Comparison of ENCODE assay signal across 9 cellular contexts in the genomic region with DNA sequence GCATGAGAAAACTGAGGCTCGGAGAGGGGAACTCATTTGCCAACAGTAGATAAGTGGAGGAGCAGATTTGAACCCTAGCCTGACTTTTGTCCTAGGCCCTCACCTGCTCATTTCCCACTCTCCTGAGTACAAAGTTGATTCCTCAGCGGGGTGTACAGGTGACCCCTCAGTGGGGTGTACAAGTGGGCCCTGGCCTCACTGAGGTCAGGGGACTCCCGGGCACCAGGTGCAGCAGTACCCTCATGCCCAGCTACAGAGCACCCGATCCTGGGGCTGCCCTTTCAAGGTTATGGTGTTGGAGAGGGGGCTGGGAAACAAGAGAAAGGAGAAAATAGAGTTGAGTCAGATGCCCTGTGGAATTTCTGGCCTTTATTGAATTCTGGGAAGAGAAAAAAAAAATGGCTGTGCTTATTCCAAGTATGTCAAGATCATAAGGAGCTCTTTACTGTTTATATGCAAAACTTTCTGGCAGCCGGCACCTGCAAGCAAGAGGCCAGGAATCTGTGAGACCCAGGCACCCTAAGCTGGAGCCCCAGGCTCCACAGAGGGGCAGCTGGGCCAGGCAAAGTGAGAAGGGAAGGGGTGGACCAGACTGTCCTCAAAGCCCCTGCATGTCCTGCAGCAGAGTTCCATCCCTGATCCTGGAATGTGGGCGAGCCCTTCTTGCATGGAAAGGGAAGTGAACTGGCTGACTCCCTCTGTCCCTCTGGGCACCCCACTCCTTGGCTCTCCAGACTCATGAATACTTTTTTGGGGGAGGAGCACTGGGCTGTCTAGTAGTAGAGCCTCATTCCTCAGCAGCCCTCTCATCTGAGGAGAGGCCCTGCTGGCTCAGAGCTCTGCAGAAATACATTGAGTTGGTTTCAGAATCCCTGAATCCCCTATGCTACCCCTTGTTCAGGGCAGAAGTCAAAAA. TPM values are rescaled to one million over a fixed set of nuclear protein-coding genes. Genes with fewer than 3 reads are reported as not detected.
DNase-seq lines count a peak whose midpoint lies in the region; ATAC-seq, FAIRE-seq and TF ChIP-seq lines count a peak whose summit lies in the region.
"Had no signal": no experiment of that assay in that cellular context is flagged by ENCODE, and none has a peak within 500 bp of the region (broad histone marks: within the 10 kb centered on the region; RNA-seq: fewer than 3 reads in every experiment).

No MANE protein-coding gene starts in this region.

- H2AFZ ChIP-seq in endothelial cell of umbilical vein (ENCODE audit: low read depth, low read length), result no peak overlapping the region

- H3K9ac ChIP-seq in endothelial cell of umbilical vein (replicated peaks; ENCODE audit: extremely low read depth, insufficient read depth, low read length) (no peak overlapping the region), muscle layer of colon (ENCODE audit: low read length) (no peak overlapping the region)

- no peak for TF ChIP-seq EP300 in A549 (IDR thresholded peaks at IDR 0.05)

- dilution Hi-C loops in endothelial cell of umbilical vein (cut with MboI; ENCODE audit: extremely low pct_ligation_motif_present, low sequenced_read_pairs), result no loop called here

- no peaks in the 10 kb centered on the region for H3K9me1 ChIP-seq in endothelial cell of umbilical vein (replicated peaks; ENCODE audit: control insufficient read depth, extremely low read depth, insufficient read depth, low read length)

- no peaks in the 10 kb centered on the region for H3K9me3 ChIP-seq in A549
- H3K9me3 ChIP-seq in MG63, result no peaks in the 10 kb centered on the region
- no peaks in the 10 kb centered on the region for H3K9me3 ChIP-seq in endothelial cell of umbilical vein (replicated peaks; ENCODE audit: control insufficient read depth, insufficient read depth, low read length)
- no peaks in the 10 kb centered on the region for H3K9me3 ChIP-seq in muscle layer of colon (ENCODE audit: low read length)

- H3K27me3 ChIP-seq in MG63 (no peaks in the 10 kb centered on the region), endothelial cell of umbilical vein (ENCODE audit: control insufficient read depth in 2 of 2, insufficient read depth in 2 of 2, low read length in 2 of 2) (no peaks in the 10 kb centered on the region), muscle layer of colon (ENCODE audit: control insufficient read depth in 1 of 2, insufficient read depth in 2 of 2, low read length in 2 of 2) (no peaks in the 10 kb centered on the region)

- no peak for TF ChIP-seq RAD21 in A549 (conservative IDR thresholded peaks at IDR 0.05 in 1 of 2, IDR thresholded peaks at IDR 0.05 in 1 of 2)

- no peaks in the 10 kb centered on the region for H3K79me2 ChIP-seq in endothelial cell of umbilical vein (ENCODE audit: control insufficient read depth, insufficient read depth, low read length)

- intact Hi-C loops in endothelial cell of umbilical vein (cut with micrococcal nuclease), result no loop called here

- peak overlapping the region; percentile 96 to 100 for H3K27ac ChIP-seq in A549
- no peak overlapping the region for H3K27ac ChIP-seq in endothelial cell of umbilical vein (ENCODE audit: insufficient read depth, low read depth, low read length)
- H3K27ac ChIP-seq in muscle layer of colon (ENCODE audit: low read depth, low read length), result peak overlapping the region; percentile 83

- CTCF ChIA-PET in A549 (lab: Yijun Ruan, JAX), result interaction anchor here (0.6 to 3.0 kb wide), 9 partner anchors 9 to 144 kb away, joined by 3 to 10 read pairs (median 3); no protein-coding TSS in a partner anchor
- CTCF ChIA-PET in endothelial cell of umbilical vein (lab: Charles Lee), result interaction anchor here (1.0 to 1.7 kb wide), 4 partner anchors 8 to 143 kb away, joined by 3 to 5 read pairs (median 4); no protein-coding TSS in a partner anchor

- TF ChIP-seq POLR2A in A549 (IDR thresholded peaks at IDR 0.05; ENCODE audit: low read length), result no peak
- TF ChIP-seq POLR2A in endothelial cell of umbilical vein (IDR thresholded peaks at IDR 0.05; ENCODE audit: low read depth, low read length), result no peak

- DNase-seq in A549 (ENCODE audit: low read depth in 1 of 2, low spot score in 1 of 2) (peak in 1 of 2 experiments; percentile 67), MG63 (peak; percentile 92), endothelial cell of umbilical vein (ENCODE audit: low read depth, low spot score) (peak; percentile 19), NCI-H2029 (lab: John Stamatoyannopoulos, UW) (no peak), retina (no peak)

- no TSS peak for BruUV-seq in endothelial cell of umbilical vein (replicated peaks; lab: Mats Ljungman, UMichigan)

- H4K20me1 ChIP-seq in endothelial cell of umbilical vein (replicated peaks; ENCODE audit: control insufficient read depth, extremely low read depth, insufficient read depth, low read length), result no peaks in the 10 kb centered on the region

- FAIRE-seq in A549 (lab: Jason Lieb, UNC) (no peak), endothelial cell of umbilical vein (lab: Jason Lieb, UNC) (no peak)
- FAIRE-seq: islet of Langerhans had no signal

- peak overlapping the region; percentile 63 for H3K4me2 ChIP-seq in A549
- H3K4me2 ChIP-seq in endothelial cell of umbilical vein (ENCODE audit: insufficient read depth, low read length), result no peak overlapping the region

- peaks cover 96% of the 10 kb centered on the region for H3K4me1 ChIP-seq in A549
- peaks cover 25% of the 10 kb centered on the region for H3K4me1 ChIP-seq in endothelial cell of umbilical vein (ENCODE audit: control insufficient read depth, extremely low read depth, insufficient read depth, low read length)
- peaks cover 71% of the 10 kb centered on the region for H3K4me1 ChIP-seq in muscle layer of colon (ENCODE audit: insufficient read depth, low read length)

- ATAC-seq in A549 (peak; percentile 23 to 52; a peak in 4 of 6 replicates), GM19351 (IDR thresholded peaks at IDR 0.05; ENCODE audit: unreplicated experiment) (no peak), GM18858 (IDR thresholded peaks at IDR 0.05; ENCODE audit: unreplicated experiment) (no peak)

- TF ChIP-seq CTCF in A549 (IDR thresholded peaks at IDR 0.05) (no peak), endothelial cell of umbilical vein (IDR thresholded peaks at IDR 0.05; ENCODE audit: extremely low read depth in 1 of 2, insufficient read depth in 1 of 2, low read depth in 1 of 2, low read length in 2 of 2) (no peak)

- POLR2A ChIA-PET in A549 (lab: Yijun Ruan, JAX) (interaction anchor here (1.0 to 1.9 kb wide), 7 partner anchors 21 to 152 kb away, joined by 3 to 11 read pairs (median 5); a partner anchor contains a TSS), endothelial cell of umbilical vein (lab: Charles Lee) (no interaction called here)

- 53% methylated on average over 6 of the region's 6 CpGs for WGBS in A549 (ENCODE audit: missing lambda C conversion rate)

- H3K4me3 ChIP-seq in A549, result no peak overlapping the region
- peak overlapping the region; percentile 6; the same call in 1 of the 2 replicates for H3K4me3 ChIP-seq in MG63
- no peak overlapping the region for H3K4me3 ChIP-seq in endothelial cell of umbilical vein (replicated peaks in 1 of 3; ENCODE audit: insufficient read depth in 1 of 3, low read depth in 1 of 3, low read length in 3 of 3)
- H3K4me3 ChIP-seq in muscle layer of colon (ENCODE audit: low read depth in 1 of 2, low read length in 2 of 2), result peak overlapping the region in 1 of 2 donors; percentile 21

- no peaks in the 10 kb centered on the region for H3K36me3 ChIP-seq in MG63
- no peaks in the 10 kb centered on the region for H3K36me3 ChIP-seq in endothelial cell of umbilical vein (ENCODE audit: control insufficient read depth in 2 of 2, extremely low read depth in 1 of 2, insufficient read depth in 2 of 2, low read length in 2 of 2)
- no peaks in the 10 kb centered on the region for H3K36me3 ChIP-seq in muscle layer of colon (ENCODE audit: insufficient read depth, low read length)

TF ChIP-seq in A549, 52 proteins besides CTCF, POLR2A, EP300 and RAD21:
- TF ChIP-seq HEYL (CRISPR knock-in tag; IDR thresholded peaks at IDR 0.05) (no peak), MYC (IDR thresholded peaks at IDR 0.05; ENCODE audit: borderline replicate concordance, low read length) (no peak), JUN (IDR thresholded peaks at IDR 0.05) (0 out of 5 replicates have a peak, but pooled peaks of 1 of the 2 experiments have one; percentile 26)

TF ChIP-seq in endothelial cell of umbilical vein, 7 proteins besides CTCF, POLR2A, EP300 and RAD21:
- TF ChIP-seq EZH2 (IDR thresholded peaks at IDR 0.05; ENCODE audit: borderline replicate concordance, low read depth, low read length, severe bottlenecking) (no peak), JUN (IDR thresholded peaks at IDR 0.05; ENCODE audit: borderline replicate concordance, insufficient read depth, insufficient read length, low read depth) (no peak), FOS (IDR thresholded peaks at IDR 0.05; ENCODE audit: borderline replicate concordance, insufficient read depth, low read length) (no peak), POLR2AphosphoS5 (IDR thresholded peaks at IDR 0.05; ENCODE audit: insufficient read depth, low read depth, low read length) (no peak), MYC (IDR thresholded peaks at IDR 0.05; ENCODE audit: low read depth, low read length) (no peak), GATA2 (IDR thresholded peaks at IDR 0.05; ENCODE audit: insufficient read depth, insufficient read length, low read depth, low read length) (no peak)
- TF ChIP-seq, protein P1, sequence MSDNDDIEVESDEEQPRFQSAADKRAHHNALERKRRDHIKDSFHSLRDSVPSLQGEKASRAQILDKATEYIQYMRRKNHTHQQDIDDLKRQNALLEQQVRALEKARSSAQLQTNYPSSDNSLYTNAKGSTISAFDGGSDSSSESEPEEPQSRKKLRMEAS (IDR thresholded peaks at IDR 0.05; ENCODE audit: insufficient read depth, insufficient read length), result no peak

RNA-seq across cellular contexts. Expression of a gene that starts 43.1 kb away (rescaled TPM):
- polyA plus RNA-seq in A549 (2011; rRNA removed) (36.3 and 44.1 TPM in 2 replicates), A549 (2017; fragmentation: RNase III; extraction: RNeasy Plus Mini Kit Qiagen cat#74134 plus additional on column Dnase treatment) (40.7 to 49.4 TPM (median 41.1 TPM) in 3 replicates), endothelial cell of umbilical vein (129 and 130 TPM in 2 replicates)
- polyA plus RNA-seq in A549 (2012; cell fraction: cytosol; rRNA removed), result 70.4 and 95.3 TPM in 2 replicates
- 144 and 160 TPM in 2 replicates for polyA plus RNA-seq in A549 (2012; cell fraction: nucleus; rRNA removed)
- polyA minus RNA-seq in A549 (2011; rRNA and poly(A)+ RNA removed), result 48.6 and 69.1 TPM in 2 replicates
- 172 and 180 TPM in 2 replicates for total RNA-seq in MG63 (2014; rRNA removed; shearing (Covaris generic); ENCODE audit: low replicate concordance)
- total RNA-seq in endothelial cell of umbilical vein, result 145 and 167 TPM in 2 replicates
- 123 and 135 TPM in 2 replicates for polyA plus RNA-seq in endothelial cell of umbilical vein (2011; cell fraction: cytosol; rRNA removed)
- 200 and 222 TPM in 2 replicates for polyA plus RNA-seq in endothelial cell of umbilical vein (2011; cell fraction: nucleus; rRNA removed)
- polyA plus RNA-seq in endothelial cell of umbilical vein (2012), result 67.7 and 69.8 TPM in 2 replicates
- 186 and 195 TPM in 2 replicates for polyA minus RNA-seq in endothelial cell of umbilical vein
- 41.2 TPM for polyA minus RNA-seq in endothelial cell of umbilical vein (2011; cell fraction: cytosol; rRNA and poly(A)+ RNA removed)
- 95.7 and 170 TPM in 2 replicates for polyA minus RNA-seq in endothelial cell of umbilical vein (2011; cell fraction: nucleus; rRNA and poly(A)+ RNA removed)

Comparison
In these comparisons a context has a peak if more than half of its experiments do, and no peak if none do; other contexts are left out.
1. ATAC-seq: peak in A549 (2 of 2); none in GM19351 (single experiment) and GM18858 (single experiment).
2. DNase-seq: peak in MG63 (single experiment) and endothelial cell of umbilical vein (single experiment); none in NCI-H2029 (single experiment) and retina (single experiment).